Comparison of ENCODE assay signal across 8 cellular contexts in genomic region chr7:100483728-100484635, GRCh38. TPM values are rescaled to one million over a fixed set of nuclear protein-coding genes. Genes with fewer than 3 reads are reported as not detected.
DNase-seq lines count a peak whose midpoint lies in the region; ATAC-seq, FAIRE-seq and TF ChIP-seq lines count a peak whose summit lies in the region.

Gene NYAP1, plus strand, starts transcription at chr7:100483927. Its CDS starts 1,385 bp downstream, at chr7:100485312.

- H3K4me3 ChIP-seq in IMR-90 (ENCODE audit: insufficient read depth, low read depth, low read length) (peak within 1 kb of the TSS; percentile 73), keratinocyte (ENCODE audit: control insufficient read depth in 2 of 3, extremely low read depth in 1 of 3, insufficient read depth in 2 of 3, low read depth in 1 of 3, low read length in 3 of 3) (peak within 1 kb of the TSS; percentile 49 to 60 (median 53))

- H4K20me1 ChIP-seq in IMR-90 (ENCODE audit: insufficient read depth, low read length) = no peaks in the 10 kb centered on the region
- H4K20me1 ChIP-seq in keratinocyte (ENCODE audit: control insufficient read depth, extremely low read depth, insufficient read depth, low read length) = no peaks in the 10 kb centered on the region

- POLR2A ChIA-PET in IMR-90 (lab: Charles Lee; ENCODE audit: unreplicated experiment) = no interaction called here

- H2AFZ ChIP-seq in IMR-90 (replicated peaks; ENCODE audit: low read length, poor library complexity) (peak within 1 kb of the TSS; percentile 96), keratinocyte (ENCODE audit: control insufficient read depth, low read length) (peak within 1 kb of the TSS; percentile 73)

- no peak for FAIRE-seq in keratinocyte (lab: Jason Lieb, UNC)

- no TSS peak for BruUV-seq in IMR-90 (replicated peaks; lab: Mats Ljungman, UMichigan)

- peak within 1 kb of the TSS; percentile 67; the same call in 1 of the 2 replicates for H2AK5ac ChIP-seq in IMR-90 (ENCODE audit: low read depth, low read length)

- intact Hi-C loops in Right ventricle myocardium inferior (cut with DNase I) = loop anchor here (1.0 to 2.0 kb wide), 2 partner anchors 19 to 55 kb away; partner anchors contain the start of gene AGFG2
- intact Hi-C loops in cardiac septum (cut with DNase I) = loop anchor here (1.0 to 5.0 kb wide), 3 partner anchors 17 to 75 kb away; no protein-coding TSS in a partner anchor
- intact Hi-C loops in IMR-90 (cut with micrococcal nuclease) = no loop called here

- no peaks in the 10 kb centered on the region for H3K9me3 ChIP-seq in IMR-90 (ENCODE audit: control insufficient read depth, insufficient read depth, low read length)
- H3K9me3 ChIP-seq in keratinocyte (ENCODE audit: control insufficient read depth, low read depth, low read length) = no peaks in the 10 kb centered on the region

- dilution Hi-C loops in IMR-90 (cut with HindIII; ENCODE audit: low sequenced_read_pairs, unreplicated experiment) = no loop called here
- dilution Hi-C loops in keratinocyte (cut with MboI; ENCODE audit: extremely low pct_ligation_motif_present, low sequenced_read_pairs) = no loop called here

- no peak for TF ChIP-seq CTCF in IMR-90 (conservative IDR thresholded peaks at IDR 0.05; ENCODE audit: low read depth, low read length)
- TF ChIP-seq CTCF in keratinocyte (optimal IDR thresholded peaks at IDR 0.05 in 1 of 3, IDR thresholded peaks at IDR 0.05 in 1 of 3, conservative IDR thresholded peaks at IDR 0.05 in 1 of 3; ENCODE audit: extremely low read depth in 1 of 3, insufficient read depth in 2 of 3, low read length in 3 of 3) = no peak

- H3K4ac ChIP-seq in IMR-90 (ENCODE audit: low read depth, low read length) = peak within 1 kb of the TSS; percentile 50; the same call in 1 of the 2 replicates

- TF ChIP-seq POLR2A in IMR-90 (IDR thresholded peaks at IDR 0.05; ENCODE audit: low read depth, low read length) = no peak

- H3K4me2 ChIP-seq in IMR-90 (ENCODE audit: low read depth, low read length) (peak within 1 kb of the TSS; percentile 90), keratinocyte (ENCODE audit: control insufficient read depth, extremely low read depth, insufficient read depth, low read depth, low read length) (peak within 1 kb of the TSS; percentile 80)

- H3K27ac ChIP-seq in IMR-90 (ENCODE audit: insufficient read depth, low read length) = no peak within 1 kb of the TSS; the same call in 1 of the 2 replicates
- H3K27ac ChIP-seq in keratinocyte (ENCODE audit: control insufficient read depth, insufficient read depth, low read length) = no peak within 1 kb of the TSS

- peak within 1 kb of the TSS; percentile 43 for H3K9ac ChIP-seq in IMR-90 (ENCODE audit: low read depth, low read length)
- peak within 1 kb of the TSS; percentile 26 for H3K9ac ChIP-seq in keratinocyte (ENCODE audit: control insufficient read depth, extremely low read depth, insufficient read depth, low read length)

- in situ Hi-C loops in IMR-90 (cut with MboI; ENCODE audit: low sequenced_read_pairs) = loop anchor here (5.0 kb wide), 1 partner anchor 58 kb away; no protein-coding TSS in a partner anchor

- H3K4me1 ChIP-seq in IMR-90 (ENCODE audit: control insufficient read depth, insufficient read depth, low read length) (peaks cover 5% of the 10 kb centered on the region), keratinocyte (ENCODE audit: control insufficient read depth, extremely low read depth, insufficient read depth, low read length) (peaks cover 3% of the 10 kb centered on the region)

- no peak within 1 kb of the TSS for H3K56ac ChIP-seq in IMR-90 (ENCODE audit: extremely low read depth, insufficient read depth, low read length)

- no peak within 1 kb of the TSS; the same call in 1 of the 3 replicates for H2BK15ac ChIP-seq in IMR-90 (ENCODE audit: low read depth, low read length)

- no peak within 1 kb of the TSS for H3K23ac ChIP-seq in IMR-90 (ENCODE audit: low read depth, low read length)

- 0 out of 4 replicates have a peak, but pooled peaks cover 0 to 3% of the 10 kb centered on the region in 2 experiments for H3K79me1 ChIP-seq in IMR-90 (ENCODE audit: low read depth in 1 of 2, low read length in 2 of 2)

- H2BK120ac ChIP-seq in IMR-90 (ENCODE audit: low read depth, low read length) = no peak within 1 kb of the TSS

- H3K36me3 ChIP-seq in IMR-90 (ENCODE audit: control insufficient read depth, insufficient read depth, low read length) (no peaks in the 10 kb centered on the region), keratinocyte (ENCODE audit: control insufficient read depth in 2 of 2, extremely low read depth in 1 of 2, insufficient read depth in 2 of 2, low read length in 2 of 2) (no peaks in the 10 kb centered on the region)

- no peak within 1 kb of the TSS for H3K18ac ChIP-seq in IMR-90 (ENCODE audit: low read depth, low read length)

- no peak within 1 kb of the TSS for H2BK5ac ChIP-seq in IMR-90 (ENCODE audit: low read depth, low read length, poor library complexity, severe bottlenecking)

- H2AK9ac ChIP-seq in IMR-90 (replicated peaks; ENCODE audit: low read depth, low read length, poor library complexity) = peak within 1 kb of the TSS; percentile 90

- no peak within 1 kb of the TSS for H3K14ac ChIP-seq in IMR-90 (replicated peaks; ENCODE audit: low read depth, low read length)

- ATAC-seq in Right ventricle myocardium inferior (peak; percentile 62), IMR-90 (ENCODE audit: low read depth) (peak; percentile 70)

- no peak within 1 kb of the TSS for H4K5ac ChIP-seq in IMR-90 (ENCODE audit: low read depth, low read length)

- H3K9me1 ChIP-seq in IMR-90 (ENCODE audit: insufficient read depth, low read length) = no peaks in the 10 kb centered on the region
- H3K9me1 ChIP-seq in keratinocyte (ENCODE audit: control insufficient read depth, extremely low read depth, insufficient read depth, low read length) = no peaks in the 10 kb centered on the region

- no peak within 1 kb of the TSS for H2BK20ac ChIP-seq in IMR-90 (ENCODE audit: low read depth, low read length)

- peaks cover under 1% of the 10 kb centered on the region for H3K79me2 ChIP-seq in keratinocyte (ENCODE audit: control insufficient read depth, insufficient read depth, low read length)

- no peak for TF ChIP-seq RAD21 in IMR-90 (IDR thresholded peaks at IDR 0.05; ENCODE audit: low read length)

- no peak within 1 kb of the TSS; the same call in 1 of the 2 replicates for H4K91ac ChIP-seq in IMR-90 (ENCODE audit: insufficient read depth, low read depth, low read length)

- WGBS in IMR-90 (ENCODE audit: extremely low coverage in 2 of 2, insufficient read length in 1 of 2), 2 experiments = 41% methylated on average over 4 of the region's 44 CpGs; no CpG with 5 or more reads in 1 of the 2 experiments

- CTCF ChIA-PET in IMR-90 (lab: Yijun Ruan, JAX) = interaction anchor here (1.3 kb wide), 1 partner anchor 15 kb away, joined by 5 read pairs; no protein-coding TSS in a partner anchor

- DNase-seq in Right ventricle myocardium inferior (ENCODE audit: missing footprints) (no peak), cardiac septum (ENCODE audit: low spot score) (no peak), IMR-90 (peak; percentile 27), T-helper 22 cell (ENCODE audit: low read depth) (peak; percentile 55), keratinocyte (ENCODE audit: low read depth, low spot score) (no peak), GF-D8 (lab: John Stamatoyannopoulos, UW) (no peak)
- DNase-seq in central memory CD4-positive, alpha-beta T cell = peak; percentile 38
- DNase-seq in stimulated activated CD4-positive, alpha-beta T cell treated with anti-CD3 and anti-CD28 coated beads, Interleukin-15, amount 100 ng/mL, for 1 hour (ENCODE audit: low read depth in 1 of 2, low spot score in 1 of 2) = peak; percentile 34 to 35

- H4K8ac ChIP-seq in IMR-90 (ENCODE audit: low read depth in 2 of 2, low read length in 2 of 2) = peak within 1 kb of the TSS in 1 of 2 experiments; percentile 57; a peak in 2 of 4 replicates

- H3K27me3 ChIP-seq in IMR-90 (ENCODE audit: control insufficient read depth, insufficient read depth, low read length) (no peaks in the 10 kb centered on the region), keratinocyte (ENCODE audit: control insufficient read depth, extremely low read depth, insufficient read depth, low read length) (no peaks in the 10 kb centered on the region)

TF ChIP-seq in IMR-90, 13 proteins besides CTCF, POLR2A, EP300 and RAD21:
- TF ChIP-seq BHLHE40 (IDR thresholded peaks at IDR 0.05; ENCODE audit: low read depth, low read length) (no peak), RFX5 (IDR thresholded peaks at IDR 0.05; ENCODE audit: low read depth, low read length) (no peak), FOS (IDR thresholded peaks at IDR 0.05; ENCODE audit: low read depth, low read length) (no peak)
TF ChIP-seq in IMR-90: peak in this region for 0.

RNA-seq across cellular contexts. Expression of gene NYAP1, which starts in this region (rescaled TPM):
- total RNA-seq in Right ventricle myocardium inferior = 0.54 TPM
- total RNA-seq in cardiac septum = 0.22 TPM
- 0.18 and 0.28 TPM in 2 replicates for total RNA-seq in IMR-90 (2012; rRNA removed)
- polyA plus RNA-seq in IMR-90 (2012; rRNA removed) = 1.3 and 1.5 TPM in 2 replicates
- polyA plus RNA-seq in IMR-90 (2012; cell fraction: cytosol; rRNA removed) = 0.94 and 1.1 TPM in 2 replicates
- 1.8 and 2.7 TPM in 2 replicates for polyA plus RNA-seq in IMR-90 (2012; cell fraction: nucleus; rRNA removed; ENCODE audit: low replicate concordance)
- polyA plus RNA-seq in keratinocyte = 0.16 to 0.48 TPM (median 0.16 TPM) in 3 replicates
- polyA plus RNA-seq in keratinocyte (2011; ENCODE audit: low read depth) = not detected
- 0.06 and 0.48 TPM in 2 replicates for polyA plus RNA-seq in keratinocyte (2011; cell fraction: cytosol; rRNA removed)
- polyA plus RNA-seq in keratinocyte (2011; cell fraction: nucleus; rRNA removed) = 0.37 and 1.0 TPM in 2 replicates
- 0.36 TPM in 1 of 2 replicates, not detected in the other for polyA plus RNA-seq in keratinocyte (2012; ENCODE audit: low replicate concordance)
- polyA minus RNA-seq in keratinocyte = not detected in 3 replicates
- 1.9 TPM for polyA minus RNA-seq in keratinocyte (2011; cell fraction: cytosol; rRNA and poly(A)+ RNA removed)
- polyA minus RNA-seq in keratinocyte (2011; cell fraction: nucleus; rRNA and poly(A)+ RNA removed) = 0.23 and 0.42 TPM in 2 replicates

Comparison
In these comparisons a context has a peak if more than half of its experiments do, and no peak if none do; other contexts are left out.
1. Peak in ATAC-seq in Right ventricle myocardium inferior; RNA of the gene not detected or under 1 TPM.
2. DNase-seq: peak in IMR-90 (single experiment), T-helper 22 cell (single experiment), central memory CD4-positive, alpha-beta T cell (single experiment) and stimulated activated CD4-positive, alpha-beta T cell treated with anti-CD3 and anti-CD28 coated beads, Interleukin-15, amount 100 ng/mL, for 1 hour (2 of 2); none in Right ventricle myocardium inferior (single experiment), cardiac septum (single experiment), keratinocyte (single experiment) and GF-D8 (single experiment).